7 cellular contexts compared by ENCODE assay signal in genomic region chr19:43425567-43426392, GRCh38.
DNase-seq lines count a peak whose midpoint lies in the region; ATAC-seq and TF ChIP-seq lines count a peak whose summit lies in the region.

No MANE protein-coding gene starts in this region.

- peaks cover 2% of the 10 kb centered on the region for H3K36me3 Mint-ChIP-seq in effector memory CD8-positive, alpha-beta T cell (ENCODE audit: insufficient read depth)

- peak overlapping the region; percentile 24 to 60 for H3K27ac Mint-ChIP-seq in effector memory CD8-positive, alpha-beta T cell

- H3K27me3 Mint-ChIP-seq in effector memory CD8-positive, alpha-beta T cell: peaks cover 0 to 4% of the 10 kb centered on the region in 2 donors

- H3K4me3 ChIP-seq in GM12864 (ENCODE audit: low read depth, low read length) (no peak overlapping the region), retinal pigment epithelial cell (ENCODE audit: low read length) (no peak overlapping the region)

- DNase-seq in GM12864 (ENCODE audit: low read depth): no peak
- DNase-seq in NCI-H526 (lab: John Stamatoyannopoulos, UW): peak; percentile 94 to 95
- DNase-seq in effector memory CD8-positive, alpha-beta T cell: no peak
- DNase-seq in retinal pigment epithelial cell (ENCODE audit: low read depth): peak; percentile 68
- no peak for DNase-seq in KG1 (lab: John Stamatoyannopoulos, UW)

- H3K9me3 Mint-ChIP-seq in effector memory CD8-positive, alpha-beta T cell: no peaks in the 10 kb centered on the region

- no peak for ATAC-seq in effector memory CD8-positive, alpha-beta T cell (replicated peaks)
- ATAC-seq in HG02610 (IDR thresholded peaks at IDR 0.05; ENCODE audit: unreplicated experiment) (no peak), HG02642 (IDR thresholded peaks at IDR 0.05; ENCODE audit: poor library complexity, unreplicated experiment) (no peak)

- H3K4me3 Mint-ChIP-seq in effector memory CD8-positive, alpha-beta T cell: no peak overlapping the region

- peaks cover 6% of the 10 kb centered on the region in 2 donors for H3K4me1 Mint-ChIP-seq in effector memory CD8-positive, alpha-beta T cell (ENCODE audit: low read depth in 2 of 2)

- TF ChIP-seq CTCF in GM12864 (IDR thresholded peaks at IDR 0.05; ENCODE audit: low read depth, low read length, missing control alignments) (peak; percentile 56), retinal pigment epithelial cell (conservative IDR thresholded peaks at IDR 0.05; ENCODE audit: low read depth, low read length) (peak; percentile 73)

Comparison
In these comparisons a context has a peak if more than half of its experiments do, and no peak if none do; other contexts are left out.
1. DNase-seq: peak in NCI-H526 (2 of 2) and retinal pigment epithelial cell (single experiment); none in GM12864 (single experiment), effector memory CD8-positive, alpha-beta T cell (0 of 3) and KG1 (single experiment).